ENCODE assay signal across 24 cellular contexts in the genomic region with DNA sequence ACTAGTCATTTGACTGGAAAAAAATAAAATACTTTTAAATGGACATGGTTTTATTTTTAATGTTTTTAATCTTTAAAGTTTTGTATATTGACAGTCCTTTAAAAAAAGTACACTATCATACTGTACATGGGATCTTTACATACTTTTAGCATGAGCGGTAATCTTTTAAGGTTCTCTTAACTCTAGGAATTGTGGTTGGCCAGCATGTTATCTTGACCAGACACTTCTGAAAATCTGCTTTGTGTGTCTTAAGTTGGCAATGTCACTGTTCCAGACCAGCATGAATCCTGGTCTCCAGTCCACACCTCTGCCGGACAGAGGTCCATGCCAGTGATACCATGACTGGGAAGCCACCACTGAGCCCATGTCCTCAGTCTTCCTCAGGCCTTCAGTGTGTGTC.
"Had no signal": no experiment of that assay in that cellular context is flagged by ENCODE, and none has a peak within 500 bp of the region (broad histone marks: within the 10 kb centered on the region; RNA-seq: fewer than 3 reads in every experiment).

No MANE protein-coding gene starts in this region.

- H2AFZ ChIP-seq: parathyroid adenoma had no signal

- H3K9ac ChIP-seq: parathyroid adenoma had no signal

- FAIRE-seq: frontal cortex, kidney, urothelium cell line had no signal

- DNase-seq: activated B cell treated with CpG ODN at 0.5 μM for 24 hours; activated CD4-positive, alpha-beta memory T cell treated with anti-CD3 and anti-CD28 coated beads for 36 hours; activated CD4-positive, alpha-beta T cell treated with anti-CD3 and anti-CD28 coated beads for 4 hours; activated CD8-positive, alpha-beta memory T cell treated with anti-CD3 and anti-CD28 coated beads, Interleukin-2, amount 10 ng/mL, durations not matched to agents 7 days and 5 days; activated naive CD4-positive, alpha-beta T cell treated with Interleukin-2 at 50 U/mL for 16 hours; activated naive CD8-positive, alpha-beta T cell treated with anti-CD3 and anti-CD28 coated beads, Interleukin-2, amount 10 ng/mL, durations not matched to agents 7 days and 5 days; effector memory CD4-positive, alpha-beta T cell; esophagus squamous epithelium; hypothalamus; kidney; left lung; midbrain; sigmoid colon; stimulated activated naive B cell treated with anti-CD40 and anti-IgM and Interleukin-4, amounts not matched to agents 10 μg/mL and 1 μg/mL and 100 μg/mL, for 72 hours; T-cell; T-helper 9 cell; thyroid gland had no signal

- H3K36me3 ChIP-seq: breast epithelium had no signal

- H3K4me3 Mint-ChIP-seq: activated B cell treated with CpG ODN at 0.5 μM for 24 hours; activated CD4-positive, alpha-beta memory T cell treated with anti-CD3 and anti-CD28 coated beads for 36 hours; activated CD8-positive, alpha-beta memory T cell treated with anti-CD3 and anti-CD28 coated beads, Interleukin-2, amount 10 ng/mL, durations not matched to agents 7 days and 5 days; activated naive CD8-positive, alpha-beta T cell treated with anti-CD3 and anti-CD28 coated beads, Interleukin-2, amount 10 ng/mL, durations not matched to agents 7 days and 5 days; dendritic cell treated with granulocyte-macrophage colony-stimulating factor and Interleukin-4, amounts not matched to agents 40 ng/mL and 50 ng/mL, for 4 days; nephron; stimulated activated naive B cell treated with anti-CD40 and anti-IgM and Interleukin-4, amounts not matched to agents 10 μg/mL and 1 μg/mL and 100 μg/mL, for 72 hours; T-cell had no signal

- H3K4me1 ChIP-seq: ascending aorta, left lung, parathyroid adenoma had no signal

- H3K4me1 Mint-ChIP-seq: activated B cell treated with CpG ODN at 0.5 μM for 24 hours; activated naive CD8-positive, alpha-beta T cell treated with anti-CD3 and anti-CD28 coated beads, Interleukin-2, amount 10 ng/mL, durations not matched to agents 7 days and 5 days had no signal

- H3K4me3 ChIP-seq: ascending aorta, breast epithelium, esophagus squamous epithelium, left lung, sigmoid colon, thyroid gland had no signal

- H3K27me3 ChIP-seq: ascending aorta, breast epithelium, esophagus squamous epithelium, left lung, sigmoid colon, thyroid gland had no signal

- H3K79me2 ChIP-seq: parathyroid adenoma had no signal

- H3K27ac Mint-ChIP-seq: activated B cell treated with CpG ODN at 0.5 μM for 24 hours; activated CD4-positive, alpha-beta memory T cell treated with anti-CD3 and anti-CD28 coated beads for 36 hours; activated CD8-positive, alpha-beta memory T cell treated with anti-CD3 and anti-CD28 coated beads, Interleukin-2, amount 10 ng/mL, durations not matched to agents 7 days and 5 days; activated naive CD8-positive, alpha-beta T cell treated with anti-CD3 and anti-CD28 coated beads, Interleukin-2, amount 10 ng/mL, durations not matched to agents 7 days and 5 days; dendritic cell treated with granulocyte-macrophage colony-stimulating factor and Interleukin-4, amounts not matched to agents 40 ng/mL and 50 ng/mL, for 4 days; nephron; stimulated activated naive B cell treated with anti-CD40 and anti-IgM and Interleukin-4, amounts not matched to agents 10 μg/mL and 1 μg/mL and 100 μg/mL, for 72 hours; T-cell had no signal

- H3K9me3 ChIP-seq: ascending aorta, breast epithelium, esophagus squamous epithelium, left lung, sigmoid colon, thyroid gland had no signal

- ATAC-seq: activated CD8-positive, alpha-beta memory T cell treated with anti-CD3 and anti-CD28 coated beads, Interleukin-2, amount 10 ng/mL, durations not matched to agents 7 days and 5 days; left lung; stimulated activated naive B cell treated with anti-CD40 and anti-IgM and Interleukin-4, amounts not matched to agents 10 μg/mL and 1 μg/mL and 100 μg/mL, for 72 hours; T-cell had no signal

- H3K27ac ChIP-seq: left lung, parathyroid adenoma, thyroid gland had no signal

- H3K27me3 Mint-ChIP-seq: activated B cell treated with CpG ODN at 0.5 μM for 24 hours; activated CD4-positive, alpha-beta memory T cell treated with anti-CD3 and anti-CD28 coated beads for 36 hours; activated CD8-positive, alpha-beta memory T cell treated with anti-CD3 and anti-CD28 coated beads, Interleukin-2, amount 10 ng/mL, durations not matched to agents 7 days and 5 days; activated naive CD8-positive, alpha-beta T cell treated with anti-CD3 and anti-CD28 coated beads, Interleukin-2, amount 10 ng/mL, durations not matched to agents 7 days and 5 days; dendritic cell treated with granulocyte-macrophage colony-stimulating factor and Interleukin-4, amounts not matched to agents 40 ng/mL and 50 ng/mL, for 4 days; T-cell had no signal

- H3K9me3 Mint-ChIP-seq: activated B cell treated with CpG ODN at 0.5 μM for 24 hours; activated CD4-positive, alpha-beta memory T cell treated with anti-CD3 and anti-CD28 coated beads for 36 hours; activated naive CD8-positive, alpha-beta T cell treated with anti-CD3 and anti-CD28 coated beads, Interleukin-2, amount 10 ng/mL, durations not matched to agents 7 days and 5 days; dendritic cell treated with granulocyte-macrophage colony-stimulating factor and Interleukin-4, amounts not matched to agents 40 ng/mL and 50 ng/mL, for 4 days; nephron; stimulated activated naive B cell treated with anti-CD40 and anti-IgM and Interleukin-4, amounts not matched to agents 10 μg/mL and 1 μg/mL and 100 μg/mL, for 72 hours; T-cell had no signal
